Comparison of ENCODE assay signal across 1 cellular context in the genomic region with DNA sequence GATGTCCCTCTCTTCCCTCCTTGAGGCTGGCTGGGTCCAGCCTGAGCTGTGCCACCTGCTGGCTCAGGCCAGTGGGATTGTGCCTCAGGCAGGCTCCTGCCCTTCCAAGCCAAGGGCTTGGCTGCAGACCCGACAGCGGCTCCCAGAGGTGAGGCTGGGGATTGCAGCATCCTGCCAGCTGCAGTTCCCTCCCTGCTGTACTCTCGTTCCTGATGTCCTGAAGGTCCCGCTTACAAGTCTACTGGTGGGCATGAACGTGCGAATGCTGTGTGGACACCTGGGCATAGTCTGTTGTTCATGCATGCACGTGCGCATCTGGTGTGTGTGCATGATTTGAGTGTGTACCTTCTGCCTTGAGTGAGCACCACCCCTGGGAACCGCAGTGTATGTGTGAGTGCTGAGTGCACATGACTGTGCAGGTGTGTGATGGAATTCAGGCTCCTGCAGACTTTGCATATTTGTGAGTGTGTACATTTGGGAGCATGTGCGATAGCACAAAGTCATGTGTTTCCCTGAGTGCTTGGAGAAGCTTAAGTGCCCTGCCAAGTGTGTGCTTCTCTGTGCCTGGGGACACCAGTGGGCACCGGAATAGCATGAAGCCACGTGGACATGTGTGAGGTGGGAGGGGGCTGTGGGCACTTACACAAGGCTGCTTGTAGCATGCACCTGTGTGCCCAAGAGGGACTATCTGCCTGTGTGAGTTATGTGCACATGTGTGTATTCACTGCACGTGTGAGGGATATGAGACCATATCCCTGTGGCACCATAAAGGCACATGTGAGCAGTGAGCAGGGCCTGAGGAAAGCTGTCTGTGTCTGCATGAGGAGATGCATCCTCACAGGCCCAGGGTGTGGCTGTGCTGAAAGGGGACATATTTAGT.
TF ChIP-seq lines count a peak whose summit lies in the region.

No MANE protein-coding gene starts in this region.

TF ChIP-seq in H1, 55 proteins besides CTCF, POLR2A, EP300 and RAD21:
- TF ChIP-seq, protein P1, sequence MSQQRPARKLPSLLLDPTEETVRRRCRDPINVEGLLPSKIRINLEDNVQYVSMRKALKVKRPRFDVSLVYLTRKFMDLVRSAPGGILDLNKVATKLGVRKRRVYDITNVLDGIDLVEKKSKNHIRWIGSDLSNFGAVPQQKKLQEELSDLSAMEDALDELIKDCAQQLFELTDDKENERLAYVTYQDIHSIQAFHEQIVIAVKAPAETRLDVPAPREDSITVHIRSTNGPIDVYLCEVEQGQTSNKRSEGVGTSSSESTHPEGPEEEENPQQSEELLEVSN (IDR thresholded peaks at IDR 0.05): 0 out of 2 replicates have a peak, but pooled peaks have one; percentile 26
- peak; percentile 62; the same call in 1 of the 2 replicates for TF ChIP-seq JUND (IDR thresholded peaks at IDR 0.05; ENCODE audit: low read length)
- TF ChIP-seq, protein P2, sequence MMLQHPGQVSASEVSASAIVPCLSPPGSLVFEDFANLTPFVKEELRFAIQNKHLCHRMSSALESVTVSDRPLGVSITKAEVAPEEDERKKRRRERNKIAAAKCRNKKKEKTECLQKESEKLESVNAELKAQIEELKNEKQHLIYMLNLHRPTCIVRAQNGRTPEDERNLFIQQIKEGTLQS (IDR thresholded peaks at IDR 0.05; ENCODE audit: insufficient read depth, low read depth, low read length): no peak
- TF ChIP-seq, protein P3, sequence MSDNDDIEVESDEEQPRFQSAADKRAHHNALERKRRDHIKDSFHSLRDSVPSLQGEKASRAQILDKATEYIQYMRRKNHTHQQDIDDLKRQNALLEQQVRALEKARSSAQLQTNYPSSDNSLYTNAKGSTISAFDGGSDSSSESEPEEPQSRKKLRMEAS (IDR thresholded peaks at IDR 0.05): 0 out of 2 replicates have a peak, but pooled peaks have one; percentile 35
